ENCODE assay signal across 19 cellular contexts in the genomic region with DNA sequence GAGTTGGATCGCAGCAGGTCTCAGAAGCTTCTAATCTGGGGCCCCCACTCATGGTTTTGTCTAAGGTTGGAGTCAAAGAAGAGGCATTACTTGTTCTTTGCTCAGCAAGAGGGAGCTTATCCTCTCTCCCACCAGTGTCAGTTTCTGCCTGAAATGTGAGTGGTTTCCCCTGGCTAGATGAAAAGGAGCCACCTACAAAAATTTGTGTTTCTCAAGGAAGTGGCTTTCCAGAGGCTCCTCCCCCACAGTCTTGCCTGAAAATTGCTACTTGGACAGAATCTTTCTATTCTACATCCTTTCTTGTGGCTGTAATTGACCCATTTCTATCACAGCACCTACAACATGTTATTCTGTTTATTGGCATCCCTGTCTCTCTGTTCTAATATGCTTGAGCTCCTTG. TPM values are rescaled to one million over a fixed set of nuclear protein-coding genes. Genes with fewer than 3 reads are reported as not detected.
DNase-seq lines count a peak whose midpoint lies in the region; ATAC-seq, FAIRE-seq and TF ChIP-seq lines count a peak whose summit lies in the region.
"Had no signal": no experiment of that assay in that cellular context is flagged by ENCODE, and none has a peak within 500 bp of the region (broad histone marks: within the 10 kb centered on the region; RNA-seq: fewer than 3 reads in every experiment).

No MANE protein-coding gene starts in this region.

- no peak overlapping the region for H2BK5ac ChIP-seq in H1 (ENCODE audit: low read depth, low read length)

- H3K36me3 ChIP-seq in H1 (ENCODE audit: control insufficient read depth in 2 of 4, insufficient read depth in 4 of 4, low read length in 3 of 4) (no peaks in the 10 kb centered on the region), left ventricle myocardium inferior (no peaks in the 10 kb centered on the region)
- H3K36me3 ChIP-seq: right lobe of liver had no signal

- no peak for TF ChIP-seq RAD21 in H1 (IDR thresholded peaks at IDR 0.05 in 1 of 2, conservative IDR thresholded peaks at IDR 0.05 in 1 of 2; ENCODE audit: low read depth in 2 of 2, low read length in 2 of 2)

- H3K27ac ChIP-seq in H1 (ENCODE audit: low read depth, low read length) (no peak overlapping the region; the same call in 1 of the 2 replicates), left ventricle myocardium inferior (replicated peaks) (no peak overlapping the region)
- H3K27ac ChIP-seq: right lobe of liver had no signal

- H3K14ac ChIP-seq in H1 (ENCODE audit: insufficient read length), result no peak overlapping the region

- H3K79me2 ChIP-seq in H1 (ENCODE audit: control insufficient read depth in 1 of 2, insufficient read depth in 2 of 2, low read length in 2 of 2), result no peaks in the 10 kb centered on the region

- H3K4me3 ChIP-seq in H1 (ENCODE audit: extremely low read depth in 1 of 4, insufficient read depth in 2 of 4, low read depth in 3 of 4, low read length in 4 of 4), result no peak overlapping the region
- H3K4me3 ChIP-seq in left ventricle myocardium inferior, result no peak overlapping the region
- H3K4me3 ChIP-seq: lung, right lobe of liver had no signal

- H3K23ac ChIP-seq in H1 (ENCODE audit: insufficient read length), result no peak overlapping the region

- H3K4me1 Mint-ChIP-seq in T-cell, result peaks cover 85 to 91% (median 90%) of the 10 kb centered on the region in 3 donors

- WGBS in H1 (ENCODE audit: extremely low coverage in 1 of 2, insufficient coverage in 1 of 2, insufficient read length in 1 of 2, insufficient replicate concordance in 2 of 2, low coverage in 1 of 2, low lambda C conversion rate in 2 of 2, missing lambda C conversion rate in 1 of 2), 2 experiments, result 87% methylated on average over 1 of the region's 1 CpG; no CpG with 5 or more reads in 1 of the 2 experiments

- no peak overlapping the region for H4K8ac ChIP-seq in H1 (ENCODE audit: extremely low read depth, insufficient read depth, low read length)

- H2BK12ac ChIP-seq in H1 (ENCODE audit: low read depth, low read length), result no peak overlapping the region

- TF ChIP-seq EP300 in H1 (IDR thresholded peaks at IDR 0.05; ENCODE audit: borderline replicate concordance in 1 of 2, low read depth in 2 of 2, low read length in 2 of 2), result no peak

- no peaks in the 10 kb centered on the region for H4K20me1 ChIP-seq in H1 (replicated peaks in 1 of 2; ENCODE audit: control insufficient read depth in 1 of 2, insufficient read depth in 2 of 2, low read length in 2 of 2)

- peaks cover 19% of the 10 kb centered on the region for H3K36me3 Mint-ChIP-seq in T-cell
- H3K36me3 Mint-ChIP-seq: type B pancreatic cell had no signal

- FAIRE-seq in H1 (lab: Jason Lieb, UNC) (no peak), urothelium cell line (lab: Jason Lieb, UNC) (no peak), GM12892 (lab: Jason Lieb, UNC) (no peak)
- FAIRE-seq: GM12891 had no signal

- TF ChIP-seq POLR2A in H1 (IDR thresholded peaks at IDR 0.05; ENCODE audit: control extremely low read depth in 1 of 2, low read depth in 2 of 2, low read length in 2 of 2), result no peak
- TF ChIP-seq POLR2A in GM12892 (IDR thresholded peaks at IDR 0.05; ENCODE audit: low read depth, low read length), result no peak

- no peak overlapping the region for H3K56ac ChIP-seq in H1 (replicated peaks; ENCODE audit: insufficient read length, low read depth, low read length)

- H2BK15ac ChIP-seq in H1 (ENCODE audit: low read length), result no peak overlapping the region

- no peak overlapping the region for H3K9ac ChIP-seq in H1 (replicated peaks in 1 of 4; ENCODE audit: extremely low read depth in 1 of 4, low read depth in 3 of 4, low read length in 3 of 4)

- no peak overlapping the region for H2AK5ac ChIP-seq in H1 (ENCODE audit: low read depth, low read length)

- no peaks in the 10 kb centered on the region for H3K23me2 ChIP-seq in H1 (ENCODE audit: low read depth, low read length)

- H3K9me3 ChIP-seq in H1 (ENCODE audit: insufficient read depth in 2 of 2, low read depth in 1 of 2, low read length in 1 of 2) (no peaks in the 10 kb centered on the region), left ventricle myocardium inferior (replicated peaks) (no peaks in the 10 kb centered on the region)
- H3K9me3 ChIP-seq: Caco-2, right lobe of liver had no signal

- intact Hi-C loops in left ventricle myocardium inferior (cut with micrococcal nuclease), result no loop called here

- H3K27me3 ChIP-seq in H1 (replicated peaks in 1 of 4; ENCODE audit: control insufficient read depth in 3 of 4, extremely low read depth in 1 of 4, insufficient read depth in 3 of 4, low read length in 3 of 4) (no peaks in the 10 kb centered on the region), left ventricle myocardium inferior (ENCODE audit: low read depth) (peaks cover 71% of the 10 kb centered on the region)
- H3K27me3 ChIP-seq: right lobe of liver had no signal

- TF ChIP-seq CTCF in H1 (IDR thresholded peaks at IDR 0.05; ENCODE audit: control extremely low read depth in 1 of 3, insufficient read depth in 1 of 3, low read depth in 1 of 3, low read length in 3 of 3) (no peak), left ventricle myocardium inferior (IDR thresholded peaks at IDR 0.05; ENCODE audit: borderline replicate concordance) (no peak)

- no peak overlapping the region for H2BK20ac ChIP-seq in H1 (ENCODE audit: low read length)

- 0 out of 2 replicates have a peak overlapping the region, but pooled peaks have one; percentile 21 for H2AFZ ChIP-seq in H1 (ENCODE audit: low read length)

- no peak overlapping the region for H4K5ac ChIP-seq in H1 (ENCODE audit: insufficient read length, low read depth, low read length)

- no peak overlapping the region for H4K91ac ChIP-seq in H1 (replicated peaks; ENCODE audit: insufficient read length, low read length)

- peak; percentile 17 to 40 (median 34) for ATAC-seq in T-cell (replicated peaks in 1 of 4)
- ATAC-seq: esophagus mucosa, HCT116 had no signal

- H3K4me1 ChIP-seq in H1 (replicated peaks in 1 of 4; ENCODE audit: control insufficient read depth in 3 of 4, insufficient read depth in 4 of 4, low read length in 3 of 4) (no peaks in the 10 kb centered on the region), left ventricle myocardium inferior (no peaks in the 10 kb centered on the region)
- H3K4me1 ChIP-seq: Caco-2, right lobe of liver had no signal

- no peak overlapping the region for H3K4ac ChIP-seq in H1 (replicated peaks; ENCODE audit: insufficient read length, low read depth, low read length)

- CTCF ChIA-PET in T-cell (lab: Charles Lee) (interaction anchor here (1.3 to 2.5 kb wide), 6 partner anchors 33 to 62 kb away, joined by 4 to 17 read pairs (median 6); a partner anchor contains a TSS), H1 (lab: Charles Lee; ENCODE audit: partially characterized antibody) (interaction anchor here (0.8 to 1.8 kb wide), 8 partner anchors 10 to 112 kb away, joined by 3 to 7 read pairs (median 3); no protein-coding TSS in a partner anchor)

- no peak overlapping the region for H2BK120ac ChIP-seq in H1 (replicated peaks; ENCODE audit: low read depth, low read length)

- H3K4me2 ChIP-seq in H1 (ENCODE audit: insufficient read depth in 1 of 2, low read depth in 2 of 2, low read length in 2 of 2), result no peak overlapping the region

- POLR2A ChIA-PET in T-cell (lab: Charles Lee), result interaction anchor here (0.6 to 2.3 kb wide), 5 partner anchors 9 to 50 kb away, joined by 3 to 9 read pairs (median 4); a partner anchor contains a TSS
- POLR2A ChIA-PET in H1 (lab: Charles Lee; ENCODE audit: partially characterized antibody), result no interaction called here

- no peaks in the 10 kb centered on the region for H3K9me3 Mint-ChIP-seq in T-cell
- H3K9me3 Mint-ChIP-seq: dendritic cell treated with granulocyte-macrophage colony-stimulating factor and Interleukin-4, amounts not matched to agents 40 ng/mL and 50 ng/mL, for 4 days; type B pancreatic cell had no signal

- H3K79me1 ChIP-seq in H1 (ENCODE audit: low read depth, low read length), result no peaks in the 10 kb centered on the region

- H3K27ac Mint-ChIP-seq in T-cell, result peak overlapping the region; percentile 85 to 98
- H3K27ac Mint-ChIP-seq: dendritic cell treated with granulocyte-macrophage colony-stimulating factor and Interleukin-4, amounts not matched to agents 40 ng/mL and 50 ng/mL, for 4 days; type B pancreatic cell had no signal

- no peak overlapping the region for H3K18ac ChIP-seq in H1 (ENCODE audit: extremely low read depth, low read length)

- H3K27me3 Mint-ChIP-seq in T-cell, result no peaks in the 10 kb centered on the region
- H3K27me3 Mint-ChIP-seq: dendritic cell treated with granulocyte-macrophage colony-stimulating factor and Interleukin-4, amounts not matched to agents 40 ng/mL and 50 ng/mL, for 4 days had no signal

- peak overlapping the region; percentile 68 to 73 (median 68) for H3K4me3 Mint-ChIP-seq in T-cell
- H3K4me3 Mint-ChIP-seq: dendritic cell treated with granulocyte-macrophage colony-stimulating factor and Interleukin-4, amounts not matched to agents 40 ng/mL and 50 ng/mL, for 4 days; type B pancreatic cell had no signal

- DNase-seq in activated gamma-delta T cell treated with Interleukin-2 at 50 U/mL for 16 hours (peak; percentile 22), activated gamma-delta T cell (lab: John Stamatoyannopoulos, UW) (no peak), T-cell (peak in 10 of 34 experiments; percentile 11 to 30 (median 22)), H1 (ENCODE audit: low read depth in 1 of 2, low spot score in 2 of 2) (peak in 1 of 2 experiments; percentile 19), urothelium cell line (ENCODE audit: low spot score) (no peak), left ventricle myocardium inferior (no peak), GM12892 (ENCODE audit: insufficient read length) (no peak)
- peak; percentile 18 for DNase-seq in stimulated activated naive CD4-positive, alpha-beta T cell treated with Interleukin-2 at 50 U/mL for 16 hours (lab: John Stamatoyannopoulos, UW)
- DNase-seq: Caco-2; NCI-H1092; right lobe of liver; stimulated activated CD4-positive, alpha-beta T cell treated with anti-CD3 and anti-CD28 coated beads, Interleukin-2, amount 100 ng/mL, for 48 hours; stimulated activated CD8-positive, alpha-beta memory T cell treated with anti-CD3 and anti-CD28 coated beads, Interleukin-4, amount 100 ng/mL, for 48 hours had no signal

RNA-seq across cellular contexts. Expression of a gene that starts 37.9 kb away (rescaled TPM):
- total RNA-seq in T-cell, result 100 to 1,000 TPM in 1 of 5 donors, 10 to 100 TPM in 4; 71.4 to 106 (median 82.3) TPM
- total RNA-seq in H1 (2021; fragmentation: NEBNext Ultra II Directional; extraction: Animal tissue kit (Norgen Biotek cat#: 25700)), result not detected in 2 replicates
- not detected in 2 replicates for polyA plus RNA-seq in H1 (2011; rRNA removed)
- polyA plus RNA-seq in H1 (2011; cell fraction: cytosol; rRNA removed), result not detected
- not detected for polyA plus RNA-seq in H1 (2011; cell fraction: nucleus; rRNA removed)
- not detected in 4 replicates for polyA plus RNA-seq in H1 (2012, experiment 1 of 2)
- not detected for polyA plus RNA-seq in H1 (2012, experiment 2 of 2)
- polyA plus RNA-seq in H1 (2013, experiment 1 of 2), result not detected
- not detected for polyA plus RNA-seq in H1 (2013, experiment 2 of 2)
- not detected in 2 replicates for polyA minus RNA-seq in H1 (2011; rRNA and poly(A)+ RNA removed)
- polyA minus RNA-seq in H1 (2011; cell fraction: cytosol; rRNA and poly(A)+ RNA removed), result not detected
- not detected for polyA minus RNA-seq in H1 (2011; cell fraction: nucleus; rRNA and poly(A)+ RNA removed)
- total RNA-seq in left ventricle myocardium inferior, result 0.11 TPM
- polyA plus RNA-seq in GM12892 (2012; ENCODE audit: missing spikeins), result not detected

Comparison
In these comparisons a context has a peak if more than half of its experiments do, and no peak if none do; other contexts are left out.
1. DNase-seq: peak in activated gamma-delta T cell treated with Interleukin-2 at 50 U/mL for 16 hours (single experiment) and stimulated activated naive CD4-positive, alpha-beta T cell treated with Interleukin-2 at 50 U/mL for 16 hours (single experiment); none in activated gamma-delta T cell (single experiment), urothelium cell line (single experiment), left ventricle myocardium inferior (single experiment) and GM12892 (single experiment).
2. RNA of a gene that starts 37.9 kb away (total RNA-seq): 71.4 to 106 TPM in T-cell; 0.11 TPM in left ventricle myocardium inferior (single experiment) and not detected in H1; every median in the first group is over 10 times any median in the second.